8 cellular contexts compared by ENCODE assay signal in genomic region chr5:127785098-127785927, GRCh38.
DNase-seq lines count a peak whose midpoint lies in the region; ATAC-seq and TF ChIP-seq lines count a peak whose summit lies in the region.

No MANE protein-coding gene starts in this region.

- peak overlapping the region; percentile 82 for H3K27ac ChIP-seq in smooth muscle cell (ENCODE audit: low read depth)
- no peak overlapping the region for H3K27ac ChIP-seq in esophagus squamous epithelium

- peak overlapping the region; percentile 33 for H3K9ac ChIP-seq in smooth muscle cell (ENCODE audit: low read depth)

- intact Hi-C loops in activated naive CD4-positive, alpha-beta T cell treated with anti-CD3 and anti-CD28 coated beads for 36 hours (cut with micrococcal nuclease), result loop anchor here (1.0 to 5.0 kb wide), 2 partner anchors 298 to 1038 kb away; partner anchors contain the start of gene SLC12A2
- intact Hi-C loops in esophagus squamous epithelium (cut with DNase I), result no loop called here

- no peaks in the 10 kb centered on the region for H3K9me3 Mint-ChIP-seq in activated naive CD4-positive, alpha-beta T cell treated with anti-CD3 and anti-CD28 coated beads for 36 hours

- peak overlapping the region; percentile 62 for H3K27ac Mint-ChIP-seq in activated naive CD4-positive, alpha-beta T cell treated with anti-CD3 and anti-CD28 coated beads for 36 hours

- H3K27me3 ChIP-seq in smooth muscle cell (ENCODE audit: low read depth) (no peaks in the 10 kb centered on the region), esophagus squamous epithelium (no peaks in the 10 kb centered on the region)

- peak; percentile 36 for DNase-seq in activated naive CD4-positive, alpha-beta T cell treated with anti-CD3 and anti-CD28 coated beads for 36 hours
- no peak for DNase-seq in activated naive CD4-positive, alpha-beta T cell treated with anti-CD3 and anti-CD28 coated beads, Interleukin-2, amount 50 U/mL, for 16 hours
- DNase-seq in amniotic epithelial cell (ENCODE audit: low read depth) (peak; percentile 96), smooth muscle cell (lab: John Stamatoyannopoulos, UW; ENCODE audit: unreplicated experiment) (no peak), esophagus squamous epithelium (lab: John Stamatoyannopoulos, UW) (no peak), NCI-H1930 (lab: John Stamatoyannopoulos, UW) (no peak)
- DNase-seq in effector CD4-positive, alpha-beta T cell, result no peak

- ATAC-seq in HG03175 (IDR thresholded peaks at IDR 0.05; ENCODE audit: unreplicated experiment), result peak; percentile 66

- peaks cover 4% of the 10 kb centered on the region for H3F3A ChIP-seq in smooth muscle cell (ENCODE audit: low read depth)

- peaks cover 23% of the 10 kb centered on the region for H3K27me3 Mint-ChIP-seq in activated naive CD4-positive, alpha-beta T cell treated with anti-CD3 and anti-CD28 coated beads for 36 hours (ENCODE audit: low read depth)

- 54% methylated on average over 6 of the region's 6 CpGs for WGBS in smooth muscle cell (ENCODE audit: low lambda C conversion rate)
- WGBS in esophagus squamous epithelium, 2 donors, result 72 to 76% methylated on average over 5 to 6 of the region's 6 CpGs

- H3K4me1 ChIP-seq in smooth muscle cell (ENCODE audit: low read depth), result no peaks in the 10 kb centered on the region
- H3K4me1 ChIP-seq in esophagus squamous epithelium, result no peaks in the 10 kb centered on the region

- TF ChIP-seq CTCF in smooth muscle cell (IDR thresholded peaks at IDR 0.05; ENCODE audit: borderline replicate concordance, insufficient read depth, poor library complexity, severe bottlenecking), result no peak
- TF ChIP-seq CTCF in esophagus squamous epithelium (IDR thresholded peaks at IDR 0.05), result no peak

- H3K4me3 Mint-ChIP-seq in activated naive CD4-positive, alpha-beta T cell treated with anti-CD3 and anti-CD28 coated beads for 36 hours, result no peak overlapping the region

- no peaks in the 10 kb centered on the region for H3K36me3 ChIP-seq in smooth muscle cell (ENCODE audit: low read depth)
- H3K36me3 ChIP-seq in esophagus squamous epithelium, result no peaks in the 10 kb centered on the region

- H4K20me1 ChIP-seq in smooth muscle cell (ENCODE audit: low read depth), result no peaks in the 10 kb centered on the region

- H3K9me3 ChIP-seq in smooth muscle cell (replicated peaks; ENCODE audit: low read depth) (no peaks in the 10 kb centered on the region), esophagus squamous epithelium (no peaks in the 10 kb centered on the region)

- H3K4me1 Mint-ChIP-seq in activated naive CD4-positive, alpha-beta T cell treated with anti-CD3 and anti-CD28 coated beads for 36 hours (ENCODE audit: low read depth), result no peaks in the 10 kb centered on the region

- no peaks in the 10 kb centered on the region for H3K79me2 ChIP-seq in smooth muscle cell (ENCODE audit: low read depth)

- no peak overlapping the region for H2AFZ ChIP-seq in smooth muscle cell (ENCODE audit: low read depth)

- CTCF ChIA-PET in activated naive CD4-positive, alpha-beta T cell treated with anti-CD3 and anti-CD28 coated beads for 36 hours (lab: Charles Lee), result no interaction called here

- H3K36me3 Mint-ChIP-seq in activated naive CD4-positive, alpha-beta T cell treated with anti-CD3 and anti-CD28 coated beads for 36 hours (ENCODE audit: low read depth), result no peaks in the 10 kb centered on the region

- TF ChIP-seq POLR2A in esophagus squamous epithelium (IDR thresholded peaks at IDR 0.05), result no peak

- H3K4me3 ChIP-seq in smooth muscle cell (no peak overlapping the region), esophagus squamous epithelium (no peak overlapping the region)

- H3K4me2 ChIP-seq in smooth muscle cell, result peak overlapping the region; percentile 66

Comparison
In these comparisons a context has a peak if more than half of its experiments do, and no peak if none do; other contexts are left out.
1. DNase-seq: peak in activated naive CD4-positive, alpha-beta T cell treated with anti-CD3 and anti-CD28 coated beads for 36 hours (single experiment) and amniotic epithelial cell (single experiment); none in activated naive CD4-positive, alpha-beta T cell treated with anti-CD3 and anti-CD28 coated beads, Interleukin-2, amount 50 U/mL, for 16 hours (single experiment), smooth muscle cell (single experiment), effector CD4-positive, alpha-beta T cell (single experiment), esophagus squamous epithelium (single experiment) and NCI-H1930 (0 of 2).